ENCODE assay signal across 31 cellular contexts in genomic region chr2:109521233-109521632, GRCh38.
"Had no signal": no experiment of that assay in that cellular context is flagged by ENCODE, and none has a peak within 500 bp of the region (broad histone marks: within the 10 kb centered on the region; RNA-seq: fewer than 3 reads in every experiment).

No MANE protein-coding gene starts in this region.

- FAIRE-seq: small intestine, TTC549 had no signal

- H3K4me1 ChIP-seq: adrenal gland, left lung, lower lobe of right lung, thyroid gland, upper lobe of left lung had no signal

- H3K27me3 ChIP-seq: adrenal gland, cardiac muscle cell, left lung, right lobe of liver, thyroid gland, upper lobe of left lung, vagina had no signal

- H3K27ac ChIP-seq: adrenal gland, cardiac muscle cell, left lung, lower lobe of right lung, right lobe of liver, thyroid gland, upper lobe of left lung, vagina, VCaP had no signal

- DNase-seq: activated CD4-positive, alpha-beta T cell treated with anti-CD3 and anti-CD28 coated beads for 4 hours; activated CD4-positive, alpha-beta T cell treated with anti-CD3 and anti-CD28 coated beads, Interleukin-2, amount 50 U/mL, for 48 hours; activated CD8-positive, alpha-beta memory T cell treated with anti-CD3 and anti-CD28 coated beads for 24 hours; activated effector memory CD4-positive, alpha-beta T cell treated with Interleukin-2 at 50 U/mL for 16 hours; activated naive CD4-positive, alpha-beta T cell treated with Interleukin-2 at 50 U/mL for 16 hours; adrenal gland; cortex of kidney; effector memory CD8-positive, alpha-beta T cell; erythroblast; head of caudate nucleus; hypothalamus; immature natural killer cell; kidney glomerular epithelial cell; left lung; lower lobe of right lung; mesenchymal stem cell; natural killer cell; stimulated activated CD4-positive, alpha-beta T cell treated with anti-CD3 and anti-CD28 coated beads, Interleukin-1b, Interleukin-23, amount 100 ng/mL, for 48 hours; stimulated activated CD4-positive, alpha-beta T cell treated with anti-CD3 and anti-CD28 coated beads, Interleukin-4, amount 100 ng/mL, for 4 hours; stimulated activated CD8-positive, alpha-beta memory T cell treated with anti-CD3 and anti-CD28 coated beads, Interleukin-4, amount 100 ng/mL, for 48 hours; stimulated activated naive CD8-positive, alpha-beta T cell treated with anti-CD3 and anti-CD28 coated beads, Interleukin-15, amount 100 ng/mL, for 72 hours; substantia nigra; thyroid gland; upper lobe of left lung had no signal

- ATAC-seq: effector memory CD8-positive, alpha-beta T cell; left lung; lower lobe of right lung; natural killer cell; stimulated activated memory B cell treated with anti-CD40 and anti-IgM and Interleukin-4, amounts not matched to agents 10 μg/mL and 1 μg/mL and 100 μg/mL, for 72 hours; stimulated activated naive CD8-positive, alpha-beta T cell treated with anti-CD3 and anti-CD28 coated beads, Interleukin-15, amount 100 ng/mL, for 72 hours had no signal

- H3K9me3 ChIP-seq: adrenal gland, left lung, lower lobe of right lung, right lobe of liver, thyroid gland, upper lobe of left lung, vagina had no signal

- H3K36me3 ChIP-seq: adrenal gland, cardiac muscle cell, left lung, lower lobe of right lung, right lobe of liver, thyroid gland, upper lobe of left lung, vagina had no signal

- H3K4me3 ChIP-seq: adrenal gland, cardiac muscle cell, left lung, lower lobe of right lung, right lobe of liver, thyroid gland, upper lobe of left lung, vagina had no signal
